In genomic region chr17:12727881-12728280, GRCh38 we compare ENCODE assay signal across 26 cellular contexts.
DNase-seq lines count a peak whose midpoint lies in the region; ATAC-seq and TF ChIP-seq lines count a peak whose summit lies in the region.
"Had no signal": no experiment of that assay in that cellular context is flagged by ENCODE, and none has a peak within 500 bp of the region (broad histone marks: within the 10 kb centered on the region; RNA-seq: fewer than 3 reads in every experiment).

No MANE protein-coding gene starts in this region.

- WGBS in heart right ventricle, 2 donors = 56 to 62% methylated on average over 7 of the region's 7 CpGs
- 45 to 56% methylated on average over 7 of the region's 7 CpGs for WGBS in aorta, 2 donors

- H3K4me1 ChIP-seq in heart right ventricle (peaks cover 0 to 38% (median 14%) of the 10 kb centered on the region in 9 donors), muscle layer of duodenum (ENCODE audit: control insufficient read depth in 1 of 2, insufficient read depth in 2 of 2, low read length in 2 of 2) (peaks cover 4 to 18% of the 10 kb centered on the region in 2 donors), aorta (ENCODE audit: control insufficient read depth in 1 of 2, insufficient read depth in 2 of 2, low read length in 2 of 2) (peaks cover 0 to 11% of the 10 kb centered on the region in 2 donors)
- H3K4me1 ChIP-seq: BLaER1, gastrocnemius medialis, psoas muscle had no signal

- H3K36me3 ChIP-seq in heart right ventricle (peaks cover 0 to 18% (median 0%) of the 10 kb centered on the region in 9 donors), muscle layer of duodenum (ENCODE audit: control insufficient read depth in 1 of 2, insufficient read depth in 2 of 2, low read length in 2 of 2) (no peaks in the 10 kb centered on the region), aorta (ENCODE audit: control insufficient read depth in 1 of 2, insufficient read depth in 2 of 2, low read length in 1 of 2) (peaks cover 0 to 6% of the 10 kb centered on the region in 2 donors)
- H3K36me3 ChIP-seq: BLaER1, gastrocnemius medialis, upper lobe of right lung had no signal

- CTCF ChIA-PET in T-cell (lab: Charles Lee) = no interaction called here

- H3K27ac Mint-ChIP-seq in T-cell = no peak overlapping the region
- H3K27ac Mint-ChIP-seq: activated CD4-positive, alpha-beta memory T cell treated with anti-CD3 and anti-CD28 coated beads, Interleukin-2, amount 10 ng/mL, durations not matched to agents 7 days and 5 days; activated T-cell treated with anti-CD3 and anti-CD28 coated beads, Interleukin-2, amount 50 U/mL, for 24 hours; dendritic cell treated with granulocyte-macrophage colony-stimulating factor and Interleukin-4, amounts not matched to agents 40 ng/mL and 50 ng/mL, for 4 days; nephron progenitor cell; stimulated activated naive CD8-positive, alpha-beta T cell treated with anti-CD3 and anti-CD28 coated beads, Interleukin-15, amount 100 ng/mL, for 72 hours; WTC11 had no signal

- H3K4me1 Mint-ChIP-seq in T-cell = no peaks in the 10 kb centered on the region
- H3K4me1 Mint-ChIP-seq: activated CD4-positive, alpha-beta memory T cell treated with anti-CD3 and anti-CD28 coated beads, Interleukin-2, amount 10 ng/mL, durations not matched to agents 7 days and 5 days; stimulated activated naive CD8-positive, alpha-beta T cell treated with anti-CD3 and anti-CD28 coated beads, Interleukin-15, amount 100 ng/mL, for 72 hours had no signal

- POLR2A ChIA-PET in T-cell (lab: Charles Lee) = no interaction called here

- H3K27me3 ChIP-seq in heart right ventricle (no peaks in the 10 kb centered on the region), muscle layer of duodenum (ENCODE audit: low read depth, low read length) (no peaks in the 10 kb centered on the region), aorta (ENCODE audit: control insufficient read depth in 1 of 2, insufficient read depth in 2 of 2, low read length in 1 of 2) (no peaks in the 10 kb centered on the region)
- H3K27me3 ChIP-seq: BLaER1, gastrocnemius medialis, upper lobe of right lung had no signal

- intact Hi-C loops in heart right ventricle (cut with DNase I) (loop anchor here in 1 of 10 donors (10.0 kb wide), 1 partner anchor 77 kb away; no protein-coding TSS in a partner anchor), Right ventricle myocardium superior (cut with DNase I) (no loop called here), aorta (cut with DNase I) (loop anchor here in 1 of 2 donors (5.0 to 10.0 kb wide), 2 partner anchors 36 to 363 kb away; no protein-coding TSS in a partner anchor)

- no peaks in the 10 kb centered on the region for H3K36me3 Mint-ChIP-seq in T-cell
- H3K36me3 Mint-ChIP-seq: WTC11 had no signal

- H3K27ac ChIP-seq in heart right ventricle (peak overlapping the region in 8 of 10 donors; percentile 7 to 91 (median 80)), muscle layer of duodenum (ENCODE audit: low read length) (peak overlapping the region; percentile 27), aorta (ENCODE audit: low read depth in 1 of 2, low read length in 2 of 2) (peak overlapping the region; percentile 75 to 80)
- H3K27ac ChIP-seq: BLaER1, gastrocnemius medialis, psoas muscle, upper lobe of right lung had no signal

- DNase-seq in heart right ventricle (no peak), Right ventricle myocardium superior (no peak), ecto neural progenitor cell (ENCODE audit: low spot score) (peak; percentile 9), aorta (no peak), T-cell (no peak)
- DNase-seq in NK-92 treated with Interleukin-12 subunit alpha and Interleukin-12 subunit beta, amount 100 ng/mL, for 24 hours (lab: John Stamatoyannopoulos, UW) = no peak
- DNase-seq: activated CD4-positive, alpha-beta memory T cell treated with anti-CD3 and anti-CD28 coated beads, Interleukin-2, amount 10 ng/mL, durations not matched to agents 7 days and 5 days; activated naive CD4-positive, alpha-beta T cell treated with anti-CD3 and anti-CD28 coated beads, Interleukin-2, amount 50 U/mL, for 16 hours; activated T-cell treated with anti-CD3 and anti-CD28 coated beads, Interleukin-2, amount 50 U/mL, for 24 hours; gastrocnemius medialis; midbrain; NCI-H1105 treated with DMSO at 0.1 percent for 48 hours; NCI-H2081 treated with DMSO at 0.1 percent for 48 hours; NCI-H510A treated with DMSO at 0.1 percent for 48 hours; nephron progenitor cell; psoas muscle; RPMI8226; stimulated activated CD4-positive, alpha-beta T cell treated with anti-CD3 and anti-CD28 coated beads, Interleukin-4, amount 100 ng/mL, for 4 hours; stimulated activated naive CD8-positive, alpha-beta T cell treated with anti-CD3 and anti-CD28 coated beads, Interleukin-15, amount 100 ng/mL, for 72 hours; upper lobe of right lung had no signal

- peaks cover 0 to 5% of the 10 kb centered on the region in 2 donors for H3K27me3 Mint-ChIP-seq in T-cell
- H3K27me3 Mint-ChIP-seq: activated CD4-positive, alpha-beta memory T cell treated with anti-CD3 and anti-CD28 coated beads, Interleukin-2, amount 10 ng/mL, durations not matched to agents 7 days and 5 days; dendritic cell treated with granulocyte-macrophage colony-stimulating factor and Interleukin-4, amounts not matched to agents 40 ng/mL and 50 ng/mL, for 4 days; stimulated activated naive CD8-positive, alpha-beta T cell treated with anti-CD3 and anti-CD28 coated beads, Interleukin-15, amount 100 ng/mL, for 72 hours had no signal

- H3K9me3 Mint-ChIP-seq in T-cell = peaks cover 0 to 14% (median 3%) of the 10 kb centered on the region in 3 donors
- H3K9me3 Mint-ChIP-seq: activated T-cell treated with anti-CD3 and anti-CD28 coated beads, Interleukin-2, amount 50 U/mL, for 24 hours; dendritic cell treated with granulocyte-macrophage colony-stimulating factor and Interleukin-4, amounts not matched to agents 40 ng/mL and 50 ng/mL, for 4 days; nephron progenitor cell; WTC11 had no signal

- TF ChIP-seq CTCF in heart right ventricle (IDR thresholded peaks at IDR 0.05) = no peak

- no peaks in the 10 kb centered on the region for H3K9me3 ChIP-seq in heart right ventricle
- H3K9me3 ChIP-seq in muscle layer of duodenum (ENCODE audit: control insufficient read depth in 1 of 2, low read length in 2 of 2) = no peaks in the 10 kb centered on the region
- H3K9me3 ChIP-seq in aorta (ENCODE audit: control insufficient read depth, low read length) = no peaks in the 10 kb centered on the region
- H3K9me3 ChIP-seq: BLaER1, gastrocnemius medialis, psoas muscle, upper lobe of right lung had no signal

- ATAC-seq in heart right ventricle = no peak
- no peak for ATAC-seq in Right ventricle myocardium superior (ENCODE audit: poor library complexity)
- no peak for ATAC-seq in aorta (ENCODE audit: low FRiP score)
- ATAC-seq in GM21786 (IDR thresholded peaks at IDR 0.05; ENCODE audit: unreplicated experiment) = no peak
- no peak for ATAC-seq in T-cell (replicated peaks in 1 of 4)
- ATAC-seq: gastrocnemius medialis; psoas muscle; SK-N-SH treated with all-trans-retinoic acid at 6 μM for 48 hours; stimulated activated naive CD8-positive, alpha-beta T cell treated with anti-CD3 and anti-CD28 coated beads, Interleukin-15, amount 100 ng/mL, for 72 hours; upper lobe of right lung; WTC11 had no signal

- no peak overlapping the region for H3K4me3 Mint-ChIP-seq in T-cell
- H3K4me3 Mint-ChIP-seq: activated CD4-positive, alpha-beta memory T cell treated with anti-CD3 and anti-CD28 coated beads, Interleukin-2, amount 10 ng/mL, durations not matched to agents 7 days and 5 days; activated T-cell treated with anti-CD3 and anti-CD28 coated beads, Interleukin-2, amount 50 U/mL, for 24 hours; dendritic cell treated with granulocyte-macrophage colony-stimulating factor and Interleukin-4, amounts not matched to agents 40 ng/mL and 50 ng/mL, for 4 days; nephron progenitor cell; stimulated activated naive CD8-positive, alpha-beta T cell treated with anti-CD3 and anti-CD28 coated beads, Interleukin-15, amount 100 ng/mL, for 72 hours; WTC11 had no signal

- H3K4me3 ChIP-seq in heart right ventricle (no peak overlapping the region), muscle layer of duodenum (ENCODE audit: low read depth in 1 of 2, low read length in 2 of 2) (no peak overlapping the region), aorta (ENCODE audit: low read length in 2 of 2) (no peak overlapping the region)
- H3K4me3 ChIP-seq: BLaER1, gastrocnemius medialis, psoas muscle, upper lobe of right lung had no signal

Comparison
In these comparisons a context has a peak if more than half of its experiments do, and no peak if none do; other contexts are left out.
1. H3K27ac ChIP-seq: peak in every context shown above with its lines; median percentile 80 in heart right ventricle; 78 in aorta; 27 in muscle layer of duodenum.